14 cellular contexts compared by ENCODE assay signal in the genomic region with DNA sequence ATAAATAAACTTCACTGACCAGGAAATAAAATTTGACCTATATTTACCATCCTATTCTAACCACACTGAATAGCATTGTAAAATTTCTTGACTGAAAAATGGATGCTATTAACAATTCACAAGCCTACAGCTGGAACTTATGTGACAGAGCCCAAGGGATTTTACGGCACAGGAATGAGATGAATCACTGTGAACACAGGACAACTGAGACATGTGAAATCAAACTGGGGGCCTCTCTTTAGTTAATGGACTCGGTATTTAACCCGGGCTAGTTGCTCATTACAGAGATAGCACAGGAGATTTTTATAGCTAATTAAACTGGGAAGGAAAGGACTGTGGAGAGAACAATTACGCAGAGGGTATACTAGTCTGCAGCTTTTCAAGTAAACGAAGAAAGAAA.
DNase-seq lines count a peak whose midpoint lies in the region; ATAC-seq and TF ChIP-seq lines count a peak whose summit lies in the region.
"Had no signal": no experiment of that assay in that cellular context is flagged by ENCODE, and none has a peak within 500 bp of the region (broad histone marks: within the 10 kb centered on the region; RNA-seq: fewer than 3 reads in every experiment).

No MANE protein-coding gene starts in this region.

- H3K9me3 Mint-ChIP-seq in mesothelial cell of epicardium: no peaks in the 10 kb centered on the region
- H3K9me3 Mint-ChIP-seq: H9 had no signal

- TF ChIP-seq CTCF in AG10803 (conservative IDR thresholded peaks at IDR 0.05; ENCODE audit: low read length) (no peak), mesothelial cell of epicardium (IDR thresholded peaks at IDR 0.05; ENCODE audit: unreplicated experiment) (no peak)

- no peaks in the 10 kb centered on the region for H3K4me1 ChIP-seq in mesendoderm (ENCODE audit: control insufficient read depth, low read depth, low read length)
- H3K4me1 ChIP-seq: BLaER1 had no signal

- H3K4me2 ChIP-seq in mesendoderm (ENCODE audit: low read length): no peak overlapping the region
- H3K4me2 ChIP-seq: BLaER1 had no signal

- no peak overlapping the region for H4K8ac ChIP-seq in mesendoderm (ENCODE audit: low read depth, low read length)

- peak overlapping the region; percentile 37 for H3K27ac Mint-ChIP-seq in mesothelial cell of epicardium

- H3K18ac ChIP-seq in mesendoderm (ENCODE audit: low read length): no peak overlapping the region

- H3K4me3 ChIP-seq in AG10803 (ENCODE audit: low read length): no peak overlapping the region
- no peak overlapping the region for H3K4me3 ChIP-seq in mesendoderm (ENCODE audit: low read length)
- H3K4me3 ChIP-seq: BLaER1, left lung had no signal

- no peaks in the 10 kb centered on the region for H3K79me1 ChIP-seq in mesendoderm (ENCODE audit: low read length)

- H2BK5ac ChIP-seq in mesendoderm (ENCODE audit: low read length): no peak overlapping the region

- no peak overlapping the region for H2BK15ac ChIP-seq in mesendoderm (replicated peaks; ENCODE audit: low read depth)

- H3K27ac ChIP-seq in epithelial cell of prostate: no peak overlapping the region
- H3K27ac ChIP-seq in mesendoderm (ENCODE audit: low read depth, low read length): no peak overlapping the region
- H3K27ac ChIP-seq: BLaER1, left lung had no signal

- no peaks in the 10 kb centered on the region for H3K36me3 Mint-ChIP-seq in mesothelial cell of epicardium

- DNase-seq in AG10803 (ENCODE audit: low read depth) (peak; percentile 45), LoVo (ENCODE audit: low spot score) (peak; percentile 20), epithelial cell of prostate (ENCODE audit: low read depth, low spot score) (peak; percentile 8), mesothelial cell of epicardium (ENCODE audit: low spot score in 2 of 2, unreplicated experiment in 2 of 2) (no peak), NOMO-1 treated with dmso at 0.1 percent for 144 hours (lab: John Stamatoyannopoulos, UW; ENCODE audit: unreplicated experiment) (no peak), mesendoderm (no peak)
- DNase-seq in stimulated activated CD4-positive, alpha-beta T cell treated with anti-CD3 and anti-CD28 coated beads, Interleukin-4, amount 100 ng/mL, for 1 hour: no peak
- DNase-seq: H9, left lung, occipital lobe, SW 1271 had no signal

- H3K36me3 ChIP-seq in mesendoderm (ENCODE audit: control insufficient read depth, insufficient read depth, low read length): no peaks in the 10 kb centered on the region
- H3K36me3 ChIP-seq: BLaER1, left lung had no signal

- H3K4me1 Mint-ChIP-seq in mesothelial cell of epicardium: peaks cover 26% of the 10 kb centered on the region
- H3K4me1 Mint-ChIP-seq: H9 had no signal

- no peak overlapping the region for H3K4me3 Mint-ChIP-seq in mesothelial cell of epicardium
- H3K4me3 Mint-ChIP-seq: H9 had no signal

- no peak for ATAC-seq in GM18907 (IDR thresholded peaks at IDR 0.05; ENCODE audit: unreplicated experiment)
- ATAC-seq: activated CD4-positive, CD25-positive, alpha-beta regulatory T cell treated with anti-CD3 and anti-CD28 coated beads, Interleukin-2, amount 50 U/mL, for 24 hours; left lung had no signal

- no peak overlapping the region for H2BK120ac ChIP-seq in mesendoderm (ENCODE audit: low read depth, low read length)

- H3K23ac ChIP-seq in mesendoderm (ENCODE audit: low read length): no peak overlapping the region

- WGBS in mesendoderm (ENCODE audit: extremely low coverage, insufficient coverage, low lambda C conversion rate): no CpG with 5 or more reads among the region's 5 CpGs

- no peaks in the 10 kb centered on the region for H3K79me2 ChIP-seq in mesendoderm (ENCODE audit: control insufficient read depth, insufficient read depth, low read length)

- no peaks in the 10 kb centered on the region for H3K27me3 Mint-ChIP-seq in mesothelial cell of epicardium (ENCODE audit: low read depth)

- no peak overlapping the region for H2AK5ac ChIP-seq in mesendoderm (ENCODE audit: low read length)

- no peak overlapping the region for H4K5ac ChIP-seq in mesendoderm (ENCODE audit: low read length)

- H3K9ac ChIP-seq in mesendoderm (ENCODE audit: low read length): no peak overlapping the region
- H3K9ac ChIP-seq: BLaER1 had no signal

- H3K56ac ChIP-seq in mesendoderm (ENCODE audit: low read length): no peak overlapping the region

- no peaks in the 10 kb centered on the region for H3K27me3 ChIP-seq in mesendoderm (ENCODE audit: insufficient read depth, low read length, poor library complexity)
- H3K27me3 ChIP-seq: BLaER1, left lung had no signal

- no peak overlapping the region for H3K4ac ChIP-seq in mesendoderm (ENCODE audit: low read depth, low read length)

Comparison
In these comparisons a context has a peak if more than half of its experiments do, and no peak if none do; other contexts are left out.
1. DNase-seq: peak in AG10803 (single experiment), LoVo (single experiment) and epithelial cell of prostate (single experiment); none in mesothelial cell of epicardium (0 of 2), NOMO-1 treated with dmso at 0.1 percent for 144 hours (single experiment), mesendoderm (single experiment) and stimulated activated CD4-positive, alpha-beta T cell treated with anti-CD3 and anti-CD28 coated beads, Interleukin-4, amount 100 ng/mL, for 1 hour (single experiment).